ENCODE assay signal across 34 cellular contexts in genomic region chr2:145674705-145675104, GRCh38.
"Had no signal": no experiment of that assay in that cellular context is flagged by ENCODE, and none has a peak within 500 bp of the region (broad histone marks: within the 10 kb centered on the region; RNA-seq: fewer than 3 reads in every experiment).

No MANE protein-coding gene starts in this region.

- H3K36me3 ChIP-seq: adrenal gland, brain microvascular endothelial cell had no signal

- H3K4me1 ChIP-seq: adrenal gland, body of pancreas, breast epithelium had no signal

- FAIRE-seq: astrocyte, TTC549 had no signal

- H3K27ac ChIP-seq: adrenal gland, body of pancreas, brain microvascular endothelial cell, breast epithelium, VCaP had no signal

- H3K4me3 ChIP-seq: adrenal gland, body of pancreas, breast epithelium had no signal

- ATAC-seq: activated CD8-positive, alpha-beta T cell treated with anti-CD3 and anti-CD28 coated beads for 36 hours; activated naive CD4-positive, alpha-beta T cell treated with anti-CD3 and anti-CD28 coated beads, Interleukin-2, amount 50 U/mL, for 72 hours; activated T-cell treated with anti-CD3 and anti-CD28 coated beads, Interleukin-2, amount 50 U/mL, for 4 hours; activated T-cell treated with anti-CD3 and anti-CD28 coated beads, Interleukin-2, amount 50 U/mL, for 72 hours; activated T-helper 17 cell treated with anti-CD3 and anti-CD28 coated beads, Interleukin-2, amount 50 U/mL, for 72 hours; body of pancreas had no signal

- H3K9me3 ChIP-seq: adrenal gland, body of pancreas, breast epithelium had no signal

- H3K27me3 ChIP-seq: adrenal gland, body of pancreas, brain microvascular endothelial cell, breast epithelium had no signal

- DNase-seq: activated B cell treated with CpG ODN at 0.5 μM for 24 hours; activated CD4-positive, alpha-beta memory T cell treated with anti-CD3 and anti-CD28 coated beads for 36 hours; activated CD4-positive, alpha-beta T cell treated with anti-CD3 and anti-CD28 coated beads for 4 hours; activated CD4-positive, alpha-beta T cell treated with anti-CD3 and anti-CD28 coated beads, Interleukin-2, amount 10 ng/mL, durations not matched to agents 24 days and 14 days; activated CD4-positive, alpha-beta T cell treated with anti-CD3 and anti-CD28 coated beads, Interleukin-2, amount 50 U/mL, for 1 hour; activated CD4-positive, alpha-beta T cell treated with anti-CD3 and anti-CD28 coated beads, Interleukin-2, amount 50 U/mL, for 4 hours; activated CD4-positive, CD25-positive, alpha-beta regulatory T cell treated with anti-CD3 and anti-CD28 coated beads, Interleukin-2, amount 50 U/mL, for 72 hours; activated CD8-positive, alpha-beta memory T cell treated with anti-CD3 and anti-CD28 coated beads, Interleukin-2, amount 50 U/mL, for 4 hours; activated CD8-positive, alpha-beta T cell treated with anti-CD3 and anti-CD28 coated beads for 36 hours; activated effector memory CD4-positive, alpha-beta T cell treated with anti-CD3 and anti-CD28 coated beads, Interleukin-2, amount 50 U/mL, for 16 hours; activated gamma-delta T cell treated with Interleukin-2 at 50 U/mL for 16 hours; activated naive CD4-positive, alpha-beta T cell; activated naive CD4-positive, alpha-beta T cell treated with anti-CD3 and anti-CD28 coated beads for 36 hours; activated naive CD4-positive, alpha-beta T cell treated with anti-CD3 and anti-CD28 coated beads, Interleukin-2, amount 50 U/mL, for 16 hours; activated naive CD8-positive, alpha-beta T cell treated with anti-CD3 and anti-CD28 coated beads for 36 hours; activated T-cell treated with anti-CD3 and anti-CD28 coated beads for 4 hours; activated T-cell treated with anti-CD3 and anti-CD28 coated beads, Interleukin-2, amount 50 U/mL, for 1 hour; activated T-cell treated with anti-CD3 and anti-CD28 coated beads, Interleukin-2, amount 50 U/mL, for 4 hours; activated T-cell treated with anti-CD3 and anti-CD28 coated beads, Interleukin-2, amount 50 U/mL, for 72 hours; adrenal gland; amniotic stem cell; aorta; body of pancreas; brain microvascular endothelial cell; central memory CD4-positive, alpha-beta T cell; T-helper 1 cell; T-helper 2 cell; T-helper 9 cell had no signal
